In the genomic region with DNA sequence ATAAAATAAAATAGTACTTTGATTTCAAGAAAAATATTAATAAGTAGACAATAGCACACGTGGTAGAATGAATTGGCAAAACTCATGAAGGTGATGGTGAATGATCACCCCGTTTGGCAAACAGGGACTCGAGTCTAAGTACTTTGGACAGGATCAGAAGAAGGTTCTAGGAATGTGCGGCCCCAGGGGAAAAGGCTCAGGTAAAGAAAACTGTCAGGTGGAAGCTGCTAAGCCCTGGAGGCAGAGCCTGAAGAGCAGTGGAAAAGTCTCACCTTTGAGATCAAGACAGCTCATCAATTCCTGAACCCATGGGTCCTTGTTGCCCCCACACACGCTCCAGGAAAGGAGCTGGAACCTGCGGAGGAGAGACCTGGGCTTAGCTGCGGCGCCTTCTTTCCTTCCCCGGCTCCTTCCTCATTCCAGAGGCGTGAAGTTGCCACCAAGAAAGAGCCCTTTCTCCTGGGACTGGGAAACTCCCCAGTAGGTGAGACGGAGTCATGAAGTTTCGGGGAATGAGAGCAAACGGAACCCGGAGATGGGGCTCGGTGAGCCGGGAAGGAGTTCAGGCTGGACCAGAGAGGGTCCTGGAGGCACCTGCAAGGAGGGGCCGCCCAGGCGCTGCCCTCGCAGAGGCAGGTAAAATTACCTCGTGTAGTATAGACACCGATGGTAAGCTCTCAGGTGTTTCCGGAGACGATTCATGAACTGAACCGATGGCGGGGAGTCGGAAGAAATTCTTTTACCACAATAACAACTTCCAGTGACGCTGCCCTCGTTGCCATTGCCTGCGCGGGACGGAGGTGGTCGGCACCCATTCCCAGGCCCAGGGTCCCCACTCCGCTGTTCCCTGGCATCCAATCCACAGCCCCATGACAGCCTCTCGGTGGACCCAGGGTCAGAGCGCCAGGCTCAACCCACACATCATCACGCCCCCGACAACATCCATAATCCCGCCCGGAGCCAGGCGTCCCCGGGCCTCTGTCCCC, we compare ENCODE assay signal across 8 cellular contexts. TPM values are rescaled to one million over a fixed set of nuclear protein-coding genes. Genes with fewer than 3 reads are reported as not detected.
DNase-seq lines count a peak whose midpoint lies in the region; ATAC-seq, FAIRE-seq and TF ChIP-seq lines count a peak whose summit lies in the region.

No MANE protein-coding gene starts in this region.

- H3K9me1 ChIP-seq in keratinocyte (ENCODE audit: control insufficient read depth, extremely low read depth, insufficient read depth, low read length), result peaks cover 2% of the 10 kb centered on the region

- H3K4me1 ChIP-seq in ascending aorta, result peaks cover 0 to 5% of the 10 kb centered on the region in 2 donors
- peaks cover 14% of the 10 kb centered on the region for H3K4me1 ChIP-seq in keratinocyte (ENCODE audit: control insufficient read depth, extremely low read depth, insufficient read depth, low read length)

- no peaks in the 10 kb centered on the region for H4K20me1 ChIP-seq in keratinocyte (ENCODE audit: control insufficient read depth, extremely low read depth, insufficient read depth, low read length)

- no peaks in the 10 kb centered on the region for H3K9me3 Mint-ChIP-seq in IgD-negative memory B cell
- H3K9me3 Mint-ChIP-seq in stimulated activated naive B cell treated with anti-CD40 and anti-IgM and Interleukin-4, amounts not matched to agents 10 μg/mL and 1 μg/mL and 100 μg/mL, for 72 hours, result no peaks in the 10 kb centered on the region

- H3K27ac ChIP-seq in ascending aorta (peak overlapping the region; percentile 51 to 56), keratinocyte (ENCODE audit: control insufficient read depth, insufficient read depth, low read length) (peak overlapping the region; percentile 63)

- H3K4me1 Mint-ChIP-seq in IgD-negative memory B cell, result peaks cover 12 to 33% (median 22%) of the 10 kb centered on the region in 3 donors
- peaks cover 37 to 60% of the 10 kb centered on the region in 2 donors for H3K4me1 Mint-ChIP-seq in stimulated activated naive B cell treated with anti-CD40 and anti-IgM and Interleukin-4, amounts not matched to agents 10 μg/mL and 1 μg/mL and 100 μg/mL, for 72 hours

- H3K27ac Mint-ChIP-seq in IgD-negative memory B cell, result peak overlapping the region; percentile 84 to 97 (median 96)
- peak overlapping the region; percentile 91 for H3K27ac Mint-ChIP-seq in stimulated activated naive B cell treated with anti-CD40 and anti-IgM and Interleukin-4, amounts not matched to agents 10 μg/mL and 1 μg/mL and 100 μg/mL, for 72 hours

- ATAC-seq in stimulated activated naive B cell treated with anti-CD40 and anti-IgM and Interleukin-4, amounts not matched to agents 10 μg/mL and 1 μg/mL and 100 μg/mL, for 72 hours (replicated peaks), result peak; percentile 7 to 11
- ATAC-seq in GM18909 (IDR thresholded peaks at IDR 0.05; ENCODE audit: poor library complexity, unreplicated experiment), result no peak
- no peak for ATAC-seq in GM19455 (IDR thresholded peaks at IDR 0.05; ENCODE audit: unreplicated experiment)

- intact Hi-C loops in ascending aorta (cut with DNase I), result no loop called here

- peaks cover 1% of the 10 kb centered on the region for H3K27me3 Mint-ChIP-seq in IgD-negative memory B cell
- H3K27me3 Mint-ChIP-seq in stimulated activated naive B cell treated with anti-CD40 and anti-IgM and Interleukin-4, amounts not matched to agents 10 μg/mL and 1 μg/mL and 100 μg/mL, for 72 hours, result peaks cover 14 to 26% of the 10 kb centered on the region in 2 donors

- peak overlapping the region; percentile 76 for H3K9ac ChIP-seq in keratinocyte (ENCODE audit: control insufficient read depth, extremely low read depth, insufficient read depth, low read length)

- DNase-seq in ascending aorta (ENCODE audit: low spot score in 2 of 2), result no peak
- DNase-seq in keratinocyte (ENCODE audit: low read depth, low spot score), result peak; percentile 21
- no peak for DNase-seq in stimulated activated naive B cell treated with anti-CD40 and anti-IgM and Interleukin-4, amounts not matched to agents 10 μg/mL and 1 μg/mL and 100 μg/mL, for 72 hours
- no peak for DNase-seq in RKO (ENCODE audit: low spot score)
- no peak for DNase-seq in putamen (ENCODE audit: low spot score)

- no peak for TF ChIP-seq CTCF in ascending aorta (IDR thresholded peaks at IDR 0.05)
- TF ChIP-seq CTCF in keratinocyte (optimal IDR thresholded peaks at IDR 0.05 in 1 of 3, IDR thresholded peaks at IDR 0.05 in 1 of 3, conservative IDR thresholded peaks at IDR 0.05 in 1 of 3; ENCODE audit: extremely low read depth in 1 of 3, insufficient read depth in 2 of 3, low read length in 3 of 3), result no peak

- peak; percentile 90 for FAIRE-seq in keratinocyte (lab: Jason Lieb, UNC)

- dilution Hi-C loops in keratinocyte (cut with MboI; ENCODE audit: extremely low pct_ligation_motif_present, low sequenced_read_pairs), result no loop called here

- H3K36me3 ChIP-seq in ascending aorta (no peaks in the 10 kb centered on the region), keratinocyte (ENCODE audit: control insufficient read depth in 2 of 2, extremely low read depth in 1 of 2, insufficient read depth in 2 of 2, low read length in 2 of 2) (peaks cover 0 to 2% of the 10 kb centered on the region in 2 experiments)

- H3K4me3 ChIP-seq in ascending aorta (peak overlapping the region; percentile 86 to 88), keratinocyte (ENCODE audit: control insufficient read depth in 2 of 3, extremely low read depth in 1 of 3, insufficient read depth in 2 of 3, low read depth in 1 of 3, low read length in 3 of 3) (peak overlapping the region; percentile 61 to 76 (median 74))

- peaks cover 1% of the 10 kb centered on the region for H3K36me3 Mint-ChIP-seq in IgD-negative memory B cell
- peaks cover 0 to 3% of the 10 kb centered on the region in 2 donors for H3K36me3 Mint-ChIP-seq in stimulated activated naive B cell treated with anti-CD40 and anti-IgM and Interleukin-4, amounts not matched to agents 10 μg/mL and 1 μg/mL and 100 μg/mL, for 72 hours

- no peaks in the 10 kb centered on the region for H3K79me2 ChIP-seq in keratinocyte (ENCODE audit: control insufficient read depth, insufficient read depth, low read length)

- peak overlapping the region; percentile 86 to 97 (median 94) for H3K4me3 Mint-ChIP-seq in IgD-negative memory B cell
- H3K4me3 Mint-ChIP-seq in stimulated activated naive B cell treated with anti-CD40 and anti-IgM and Interleukin-4, amounts not matched to agents 10 μg/mL and 1 μg/mL and 100 μg/mL, for 72 hours, result peak overlapping the region; percentile 77 to 81

- no peaks in the 10 kb centered on the region for H3K9me3 ChIP-seq in ascending aorta
- no peaks in the 10 kb centered on the region for H3K9me3 ChIP-seq in keratinocyte (ENCODE audit: control insufficient read depth, low read depth, low read length)

- H3K4me2 ChIP-seq in keratinocyte (ENCODE audit: control insufficient read depth, extremely low read depth, insufficient read depth, low read depth, low read length), result peak overlapping the region; percentile 96

- H3K27me3 ChIP-seq in ascending aorta (no peaks in the 10 kb centered on the region), keratinocyte (ENCODE audit: control insufficient read depth, extremely low read depth, insufficient read depth, low read length) (peaks cover 16% of the 10 kb centered on the region)

- H2AFZ ChIP-seq in keratinocyte (ENCODE audit: control insufficient read depth, low read length), result peak overlapping the region; percentile 90

RNA-seq across cellular contexts. Expression of a gene that starts 1.2 kb away (rescaled TPM):
- polyA plus RNA-seq in IgD-negative memory B cell (not detected), keratinocyte (0.14 to 0.31 TPM (median 0.25 TPM) in 3 replicates)
- total RNA-seq in ascending aorta, result not detected
- polyA plus RNA-seq in keratinocyte (2011; ENCODE audit: low read depth), result 0.52 TPM
- 0.19 and 0.21 TPM in 2 replicates for polyA plus RNA-seq in keratinocyte (2011; cell fraction: cytosol; rRNA removed)
- 1.7 and 1.9 TPM in 2 replicates for polyA plus RNA-seq in keratinocyte (2011; cell fraction: nucleus; rRNA removed)
- polyA plus RNA-seq in keratinocyte (2012; ENCODE audit: low replicate concordance), result 0.18 and 1.4 TPM in 2 replicates
- polyA minus RNA-seq in keratinocyte, result 0.10 to 0.30 TPM in 2 of 3 replicates, not detected in the other
- polyA minus RNA-seq in keratinocyte (2011; cell fraction: cytosol; rRNA and poly(A)+ RNA removed), result not detected
- polyA minus RNA-seq in keratinocyte (2011; cell fraction: nucleus; rRNA and poly(A)+ RNA removed), result 0.23 and 0.32 TPM in 2 replicates

RNA-seq across cellular contexts. Expression of a gene that starts 1.3 kb away (rescaled TPM):
- polyA plus RNA-seq in IgD-negative memory B cell (17.7 TPM), keratinocyte (12.8 to 15.8 TPM (median 15.7 TPM) in 3 replicates)
- 12.5 TPM for total RNA-seq in ascending aorta
- polyA plus RNA-seq in keratinocyte (2011; ENCODE audit: low read depth), result 16.6 TPM
- 21.5 and 30.4 TPM in 2 replicates for polyA plus RNA-seq in keratinocyte (2011; cell fraction: cytosol; rRNA removed)
- 19.3 and 19.7 TPM in 2 replicates for polyA plus RNA-seq in keratinocyte (2011; cell fraction: nucleus; rRNA removed)
- 15.6 and 40.3 TPM in 2 replicates for polyA plus RNA-seq in keratinocyte (2012; ENCODE audit: low replicate concordance)
- 8.6 to 23.1 TPM (median 13.1 TPM) in 3 replicates for polyA minus RNA-seq in keratinocyte
- polyA minus RNA-seq in keratinocyte (2011; cell fraction: cytosol; rRNA and poly(A)+ RNA removed), result 19.0 TPM
- polyA minus RNA-seq in keratinocyte (2011; cell fraction: nucleus; rRNA and poly(A)+ RNA removed), result 9.4 and 9.6 TPM in 2 replicates

RNA-seq across cellular contexts. Expression of a gene that starts 7.2 kb away (rescaled TPM):
- polyA plus RNA-seq in IgD-negative memory B cell (48.1 TPM), keratinocyte (36.9 to 41.5 TPM (median 39.6 TPM) in 3 replicates)
- 10.9 TPM for total RNA-seq in ascending aorta
- 15.2 TPM for polyA plus RNA-seq in keratinocyte (2011; ENCODE audit: low read depth)
- 28.9 and 37.2 TPM in 2 replicates for polyA plus RNA-seq in keratinocyte (2011; cell fraction: cytosol; rRNA removed)
- polyA plus RNA-seq in keratinocyte (2011; cell fraction: nucleus; rRNA removed), result 23.9 and 24.4 TPM in 2 replicates
- 15.7 and 31.9 TPM in 2 replicates for polyA plus RNA-seq in keratinocyte (2012; ENCODE audit: low replicate concordance)
- 13.9 to 30.5 TPM (median 29.3 TPM) in 3 replicates for polyA minus RNA-seq in keratinocyte
- 11.5 TPM for polyA minus RNA-seq in keratinocyte (2011; cell fraction: cytosol; rRNA and poly(A)+ RNA removed)
- 5.2 and 6.4 TPM in 2 replicates for polyA minus RNA-seq in keratinocyte (2011; cell fraction: nucleus; rRNA and poly(A)+ RNA removed)

RNA-seq across cellular contexts. Expression of a gene that starts 28.0 kb away (rescaled TPM):
- polyA plus RNA-seq in IgD-negative memory B cell (21.5 TPM), keratinocyte (7.5 to 12.8 TPM (median 11.5 TPM) in 3 replicates)
- 43.4 TPM for total RNA-seq in ascending aorta
- 4.0 TPM for polyA plus RNA-seq in keratinocyte (2011; ENCODE audit: low read depth)
- 6.7 and 9.1 TPM in 2 replicates for polyA plus RNA-seq in keratinocyte (2011; cell fraction: cytosol; rRNA removed)
- 5.7 and 7.8 TPM in 2 replicates for polyA plus RNA-seq in keratinocyte (2011; cell fraction: nucleus; rRNA removed)
- polyA plus RNA-seq in keratinocyte (2012; ENCODE audit: low replicate concordance), result 11.0 and 17.2 TPM in 2 replicates
- 5.7 to 18.7 TPM (median 8.0 TPM) in 3 replicates for polyA minus RNA-seq in keratinocyte
- 5.9 TPM for polyA minus RNA-seq in keratinocyte (2011; cell fraction: cytosol; rRNA and poly(A)+ RNA removed)
- 2.0 and 2.2 TPM in 2 replicates for polyA minus RNA-seq in keratinocyte (2011; cell fraction: nucleus; rRNA and poly(A)+ RNA removed)

RNA-seq across cellular contexts. Expression of a gene that starts 33.3 kb away (rescaled TPM):
- polyA plus RNA-seq in IgD-negative memory B cell, result not detected
- not detected for total RNA-seq in ascending aorta
- polyA plus RNA-seq in keratinocyte, result not detected in 3 replicates
- not detected for polyA plus RNA-seq in keratinocyte (2011; ENCODE audit: low read depth)
- polyA plus RNA-seq in keratinocyte (2011; cell fraction: cytosol; rRNA removed), result not detected in 2 replicates
- polyA plus RNA-seq in keratinocyte (2011; cell fraction: nucleus; rRNA removed), result not detected in 2 replicates
- polyA plus RNA-seq in keratinocyte (2012; ENCODE audit: low replicate concordance), result not detected in 2 replicates
- not detected in 3 replicates for polyA minus RNA-seq in keratinocyte
- not detected for polyA minus RNA-seq in keratinocyte (2011; cell fraction: cytosol; rRNA and poly(A)+ RNA removed)
- polyA minus RNA-seq in keratinocyte (2011; cell fraction: nucleus; rRNA and poly(A)+ RNA removed), result not detected in 2 replicates

Comparison
In these comparisons a context has a peak if more than half of its experiments do, and no peak if none do; other contexts are left out.
1. ATAC-seq: peak in stimulated activated naive B cell treated with anti-CD40 and anti-IgM and Interleukin-4, amounts not matched to agents 10 μg/mL and 1 μg/mL and 100 μg/mL, for 72 hours (2 of 2); none in GM18909 (single experiment) and GM19455 (single experiment).